ENCODE assay signal across 1 cellular context in the genomic region with DNA sequence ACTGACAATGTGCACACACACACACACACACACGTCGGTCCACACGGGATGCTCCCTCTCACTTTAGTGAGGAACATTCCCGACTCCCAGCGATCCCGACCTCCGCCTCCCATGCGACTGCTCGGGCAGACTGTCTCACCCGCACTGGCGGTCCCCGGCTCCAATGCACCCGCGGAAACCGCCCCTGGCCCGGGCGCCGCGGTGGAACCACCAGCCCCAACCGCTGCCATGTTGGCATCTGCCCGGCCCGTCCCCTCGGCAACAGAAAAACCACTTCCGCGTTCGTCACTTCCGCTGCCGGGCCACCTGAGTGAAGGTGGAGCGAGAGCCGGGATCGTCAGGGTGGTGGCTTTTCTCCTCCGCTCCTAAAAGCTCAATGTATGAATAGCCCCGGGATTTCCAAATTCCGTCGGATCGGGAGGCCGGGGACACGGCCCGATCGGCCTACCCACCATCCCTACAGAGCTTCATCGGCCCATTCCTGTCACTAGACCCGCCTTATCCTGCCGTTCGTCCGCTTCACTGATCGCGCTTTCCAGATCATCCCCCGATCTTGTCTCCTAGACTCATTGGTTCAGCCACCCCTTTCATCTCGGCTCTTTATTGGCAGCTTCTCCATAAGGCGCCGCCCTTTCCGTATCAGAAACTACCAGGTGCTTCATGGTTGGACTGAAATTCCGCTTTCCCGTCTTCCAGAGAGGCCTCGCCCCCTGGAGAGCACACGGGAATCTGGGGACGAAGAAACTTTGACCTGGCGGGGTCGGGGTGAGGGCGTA.
TF ChIP-seq lines count a peak whose summit lies in the region.

Gene SLC35A2, minus strand, starts transcription at position 240 of the 776 bp plus-strand sequence. Its CDS starts 10 bp downstream, at position 230.

TF ChIP-seq in HepG2, 621 proteins besides CTCF, POLR2A, EP300 and RAD21 (continued from another document and continues in another):
- TF ChIP-seq PATZ1 (CRISPR knock-in tag; IDR thresholded peaks at IDR 0.05) (0 out of 2 replicates have a peak, but pooled peaks have one; percentile 18), TBP (CRISPR knock-in tag; IDR thresholded peaks at IDR 0.05) (no peak), MAF1 (CRISPR knock-in tag; IDR thresholded peaks at IDR 0.05; ENCODE audit: borderline replicate concordance) (no peak), GRHL1 (CRISPR knock-in tag; conservative IDR thresholded peaks at IDR 0.05) (no peak), RFX3 (CRISPR knock-in tag; IDR thresholded peaks at IDR 0.05) (peak; percentile 65; the same call in 1 of the 2 replicates), ATF1 (CRISPR knock-in tag; IDR thresholded peaks at IDR 0.05) (peak; percentile 89), HMGXB3 (CRISPR knock-in tag; IDR thresholded peaks at IDR 0.05; ENCODE audit: borderline replicate concordance) (no peak; the same call in 1 of the 2 replicates), ZNF782 (CRISPR knock-in tag; IDR thresholded peaks at IDR 0.05; ENCODE audit: borderline replicate concordance) (no peak), NFIB (CRISPR knock-in tag; IDR thresholded peaks at IDR 0.05; ENCODE audit: borderline replicate concordance) (no peak), NFE2 (CRISPR knock-in tag; IDR thresholded peaks at IDR 0.05) (no peak), SOX6 (IDR thresholded peaks at IDR 0.05) (no peak), SOX6 (CRISPR knock-in tag; IDR thresholded peaks at IDR 0.05) (no peak; the same call in 1 of the 2 replicates), GLI4 (CRISPR knock-in tag; IDR thresholded peaks at IDR 0.05; ENCODE audit: borderline replicate concordance) (no peak), ERF (CRISPR knock-in tag; IDR thresholded peaks at IDR 0.05) (no peak), ZNF292 (CRISPR knock-in tag; IDR thresholded peaks at IDR 0.05; ENCODE audit: borderline replicate concordance, low read depth) (no peak), SRSF1 (optimal IDR thresholded peaks at IDR 0.05; ENCODE audit: low read depth, low read length) (peak; percentile 75), KMT2B (CRISPR knock-in tag; IDR thresholded peaks at IDR 0.05) (peak; percentile 54), POLR2G (IDR thresholded peaks at IDR 0.05; ENCODE audit: low read depth, low read length) (peak; percentile 69), RFXAP (CRISPR knock-in tag; IDR thresholded peaks at IDR 0.05; ENCODE audit: borderline replicate concordance) (0 out of 2 replicates have a peak, but pooled peaks have one; percentile 9), ZNF607 (CRISPR knock-in tag; IDR thresholded peaks at IDR 0.05; ENCODE audit: borderline replicate concordance) (no peak), REL (CRISPR knock-in tag; conservative IDR thresholded peaks at IDR 0.05) (peak; percentile 78; the same call in 1 of the 2 replicates), SP2 (CRISPR knock-in tag; IDR thresholded peaks at IDR 0.05) (peak; percentile 75), PHF21A (CRISPR knock-in tag; IDR thresholded peaks at IDR 0.05) (peak; percentile 37; the same call in 1 of the 2 replicates), TFDP2 (CRISPR knock-in tag; IDR thresholded peaks at IDR 0.05) (no peak), ZBTB42 (CRISPR knock-in tag; IDR thresholded peaks at IDR 0.05) (no peak), RXRB (CRISPR knock-in tag; IDR thresholded peaks at IDR 0.05; ENCODE audit: borderline replicate concordance) (no peak), ARID5B (CRISPR knock-in tag; IDR thresholded peaks at IDR 0.05) (no peak), ZNF619 (CRISPR knock-in tag; IDR thresholded peaks at IDR 0.05) (0 out of 2 replicates have a peak, but pooled peaks have one; percentile 54), YY1 (IDR thresholded peaks at IDR 0.05; ENCODE audit: insufficient read depth, insufficient replicate concordance, low read depth, low read length) (peak; percentile 91), ZBTB49 (CRISPR knock-in tag; IDR thresholded peaks at IDR 0.05; ENCODE audit: borderline replicate concordance) (no peak), ZNF724P (CRISPR knock-in tag; IDR thresholded peaks at IDR 0.05; ENCODE audit: borderline replicate concordance) (no peak), MBNL3 (CRISPR knock-in tag; conservative IDR thresholded peaks at IDR 0.05) (no peak), TEAD2 (CRISPR knock-in tag; IDR thresholded peaks at IDR 0.05) (no peak), RFX1 (IDR thresholded peaks at IDR 0.05) (peak; percentile 70), SIN3A (IDR thresholded peaks at IDR 0.05; ENCODE audit: borderline replicate concordance, low read depth, low read length) (peak; percentile 66; the same call in 1 of the 2 replicates)
- TF ChIP-seq, protein P1, sequence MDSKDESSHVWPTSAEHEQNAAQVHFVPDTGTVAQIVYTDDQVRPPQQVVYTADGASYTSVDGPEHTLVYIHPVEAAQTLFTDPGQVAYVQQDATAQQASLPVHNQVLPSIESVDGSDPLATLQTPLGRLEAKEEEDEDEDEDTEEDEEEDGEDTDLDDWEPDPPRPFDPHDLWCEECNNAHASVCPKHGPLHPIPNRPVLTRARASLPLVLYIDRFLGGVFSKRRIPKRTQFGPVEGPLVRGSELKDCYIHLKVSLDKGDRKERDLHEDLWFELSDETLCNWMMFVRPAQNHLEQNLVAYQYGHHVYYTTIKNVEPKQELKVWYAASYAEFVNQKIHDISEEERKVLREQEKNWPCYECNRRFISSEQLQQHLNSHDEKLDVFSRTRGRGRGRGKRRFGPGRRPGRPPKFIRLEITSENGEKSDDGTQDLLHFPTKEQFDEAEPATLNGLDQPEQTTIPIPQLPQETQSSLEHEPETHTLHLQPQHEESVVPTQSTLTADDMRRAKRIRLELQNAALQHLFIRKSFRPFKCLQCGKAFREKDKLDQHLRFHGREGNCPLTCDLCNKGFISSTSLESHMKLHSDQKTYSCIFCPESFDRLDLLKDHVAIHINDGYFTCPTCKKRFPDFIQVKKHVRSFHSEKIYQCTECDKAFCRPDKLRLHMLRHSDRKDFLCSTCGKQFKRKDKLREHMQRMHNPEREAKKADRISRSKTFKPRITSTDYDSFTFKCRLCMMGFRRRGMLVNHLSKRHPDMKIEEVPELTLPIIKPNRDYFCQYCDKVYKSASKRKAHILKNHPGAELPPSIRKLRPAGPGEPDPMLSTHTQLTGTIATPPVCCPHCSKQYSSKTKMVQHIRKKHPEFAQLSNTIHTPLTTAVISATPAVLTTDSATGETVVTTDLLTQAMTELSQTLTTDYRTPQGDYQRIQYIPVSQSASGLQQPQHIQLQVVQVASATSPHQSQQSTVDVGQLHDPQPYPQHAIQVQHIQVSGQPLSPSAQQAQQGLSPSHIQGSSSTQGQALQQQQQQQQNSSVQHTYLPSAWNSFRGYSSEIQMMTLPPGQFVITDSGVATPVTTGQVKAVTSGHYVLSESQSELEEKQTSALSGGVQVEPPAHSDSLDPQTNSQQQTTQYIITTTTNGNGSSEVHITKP (CRISPR knock-in tag; IDR thresholded peaks at IDR 0.05; ENCODE audit: low read depth) = peak; percentile 7; the same call in 1 of the 2 replicates
